8 cellular contexts compared by ENCODE assay signal in the genomic region with DNA sequence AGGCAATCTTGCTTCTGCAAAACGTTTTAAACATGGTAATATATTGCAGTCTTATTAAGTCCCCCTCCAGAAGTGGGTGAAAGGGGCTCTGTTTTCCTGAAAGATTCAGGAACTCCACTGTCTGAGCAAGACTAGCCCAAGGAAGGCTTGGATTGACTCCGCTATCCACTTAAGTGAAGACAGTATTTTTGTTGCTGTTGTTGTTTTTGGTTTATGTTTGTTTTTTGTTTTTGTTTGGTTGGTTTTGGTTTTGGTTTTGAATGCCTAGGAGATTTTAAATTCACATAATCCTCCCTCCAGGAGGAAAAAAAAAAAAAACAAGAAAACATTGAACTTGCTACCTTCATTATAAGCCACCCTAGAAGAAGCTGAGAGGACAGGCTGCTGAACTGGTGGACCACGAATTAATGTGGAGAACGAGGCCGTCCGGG. TPM values are rescaled to one million over a fixed set of nuclear protein-coding genes. Genes with fewer than 3 reads are reported as not detected.
A peak's percentile ranks its signal among the peaks of the same experiment; 100 is the strongest.
DNase-seq lines count a peak whose midpoint lies in the region; ATAC-seq and TF ChIP-seq lines count a peak whose summit lies in the region.

No MANE protein-coding gene starts in this region.

- DNase-seq in GM06990 (ENCODE audit: extremely low read depth, insufficient read length) (no peak), right cardiac atrium (no peak), retina (peak; percentile 51), NCI-H82 treated with DMSO at 0.1 percent for 48 hours (lab: John Stamatoyannopoulos, UW; ENCODE audit: unreplicated experiment) (no peak)
- DNase-seq in activated CD4-positive, alpha-beta memory T cell treated with anti-CD3 and anti-CD28 coated beads for 36 hours: peak; percentile 15
- no peak for DNase-seq in effector CD8-positive, alpha-beta T cell (lab: John Stamatoyannopoulos, UW)

- no peak overlapping the region for H3K27ac Mint-ChIP-seq in activated CD4-positive, alpha-beta memory T cell treated with anti-CD3 and anti-CD28 coated beads for 36 hours

- H3K27me3 ChIP-seq in GM06990 (replicated peaks; ENCODE audit: control insufficient read depth, insufficient read depth, low read length): no peaks in the 10 kb centered on the region; the same call in none of the 2 replicates
- H3K27me3 ChIP-seq in right cardiac atrium (ENCODE audit: control insufficient read depth, insufficient read depth): no peaks in the 10 kb centered on the region

- H3K4me3 ChIP-seq in GM06990 (replicated peaks; ENCODE audit: low read depth, low read length) (peak overlapping the region; percentile 40), right cardiac atrium (ENCODE audit: low read length) (peak overlapping the region; percentile 76)

- 18% methylated on average over 6 of the region's 6 CpGs for WGBS in right cardiac atrium

- H3K4me1 Mint-ChIP-seq in activated CD4-positive, alpha-beta memory T cell treated with anti-CD3 and anti-CD28 coated beads for 36 hours (ENCODE audit: low read depth): peaks cover 31% of the 10 kb centered on the region

- POLR2A ChIA-PET in activated CD4-positive, alpha-beta memory T cell treated with anti-CD3 and anti-CD28 coated beads for 36 hours (lab: Charles Lee): interaction anchor here (0.5 to 4.7 kb wide), 2 partner anchors 25 to 718 kb away, joined by 3 to 31 read pairs; no protein-coding TSS in a partner anchor

- no peak for TF ChIP-seq CTCF in GM06990 (IDR thresholded peaks at IDR 0.05; ENCODE audit: insufficient read depth, low read length, poor library complexity, severe bottlenecking)

- H3K4me3 Mint-ChIP-seq in activated CD4-positive, alpha-beta memory T cell treated with anti-CD3 and anti-CD28 coated beads for 36 hours: peak overlapping the region; percentile 69

- ATAC-seq in right cardiac atrium (no peak), HG03439 (IDR thresholded peaks at IDR 0.05; ENCODE audit: unreplicated experiment) (no peak)
- ATAC-seq in activated CD4-positive, CD25-positive, alpha-beta regulatory T cell treated with anti-CD3 and anti-CD28 coated beads, Interleukin-2, amount 50 U/mL, for 24 hours: no peak

- intact Hi-C loops in activated CD4-positive, alpha-beta memory T cell treated with anti-CD3 and anti-CD28 coated beads for 36 hours (cut with micrococcal nuclease): loop anchor here (5.0 to 10.0 kb wide), 4 partner anchors 104 to 799 kb away; no protein-coding TSS in a partner anchor
- intact Hi-C loops in right cardiac atrium (cut with DNase I): loop anchor here (2.0 to 10.0 kb wide), 11 partner anchors 30 to 802 kb away; partner anchors contain the start of gene NFIA (in 1 of the 4)

- no peaks in the 10 kb centered on the region for H3K9me3 ChIP-seq in right cardiac atrium (ENCODE audit: control insufficient read depth, low read length)

- no peaks in the 10 kb centered on the region for H3K36me3 ChIP-seq in GM06990 (ENCODE audit: control insufficient read depth, insufficient read depth, low read length)

- no peaks in the 10 kb centered on the region for H3K36me3 Mint-ChIP-seq in activated CD4-positive, alpha-beta memory T cell treated with anti-CD3 and anti-CD28 coated beads for 36 hours

- no peaks in the 10 kb centered on the region for H3K9me3 Mint-ChIP-seq in activated CD4-positive, alpha-beta memory T cell treated with anti-CD3 and anti-CD28 coated beads for 36 hours

- peaks cover 6% of the 10 kb centered on the region for H3K4me1 ChIP-seq in right cardiac atrium (ENCODE audit: control insufficient read depth, insufficient read depth, low read length)

- CTCF ChIA-PET in activated CD4-positive, alpha-beta memory T cell treated with anti-CD3 and anti-CD28 coated beads for 36 hours (lab: Charles Lee): interaction anchor here (1.2 to 2.1 kb wide), 3 partner anchors 8 to 535 kb away, joined by 3 to 5 read pairs (median 4); no protein-coding TSS in a partner anchor

- peaks cover 54% of the 10 kb centered on the region for H3K27me3 Mint-ChIP-seq in activated CD4-positive, alpha-beta memory T cell treated with anti-CD3 and anti-CD28 coated beads for 36 hours

- H3K27ac ChIP-seq in right cardiac atrium (ENCODE audit: low read length): peak overlapping the region; percentile 90

RNA-seq across cellular contexts. Expression of gene NFIA, which starts 29.1 kb away (rescaled TPM):
- 1 to 10 TPM; 5.3 to 7.1 TPM for total RNA-seq in activated CD4-positive, alpha-beta memory T cell treated with anti-CD3 and anti-CD28 coated beads for 36 hours
- total RNA-seq in right cardiac atrium: 100 to 1,000 TPM; 108 to 127 (median 113) TPM
- polyA plus RNA-seq in right cardiac atrium: 15.9 TPM

Comparison
In these comparisons a context has a peak if more than half of its experiments do, and no peak if none do; other contexts are left out.
1. DNase-seq: peak in activated CD4-positive, alpha-beta memory T cell treated with anti-CD3 and anti-CD28 coated beads for 36 hours (single experiment) and retina (single experiment); none in GM06990 (single experiment), right cardiac atrium (0 of 3), NCI-H82 treated with DMSO at 0.1 percent for 48 hours (single experiment) and effector CD8-positive, alpha-beta T cell (single experiment).
2. RNA of gene NFIA, which starts 29.1 kb away (total RNA-seq): 108 to 127 TPM in right cardiac atrium; 5.3 to 7.1 TPM in activated CD4-positive, alpha-beta memory T cell treated with anti-CD3 and anti-CD28 coated beads for 36 hours; every median in the first group is over 10 times any median in the second.